ENCODE assay signal across 26 cellular contexts in the genomic region with DNA sequence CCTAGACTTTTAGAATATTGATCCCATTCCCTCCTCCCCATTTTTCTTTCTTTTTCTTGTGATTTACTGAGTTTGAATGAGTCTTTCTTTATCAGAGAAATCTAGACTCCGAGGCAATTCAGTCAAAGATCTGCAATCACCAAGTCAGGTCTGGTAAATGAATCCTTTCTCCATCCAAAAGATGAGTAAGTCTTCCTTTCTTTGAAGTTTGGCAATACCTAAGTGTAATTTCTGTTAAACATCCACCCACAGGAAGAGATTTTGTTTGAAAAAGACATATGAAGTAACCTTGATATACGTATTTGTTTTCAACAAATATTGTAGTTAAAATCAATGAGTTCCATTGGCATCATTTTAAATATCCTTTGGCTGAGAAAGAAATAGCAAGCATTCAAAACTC. TPM values are rescaled to one million over a fixed set of nuclear protein-coding genes. Genes with fewer than 3 reads are reported as not detected.
DNase-seq lines count a peak whose midpoint lies in the region; ATAC-seq and TF ChIP-seq lines count a peak whose summit lies in the region.
"Had no signal": no experiment of that assay in that cellular context is flagged by ENCODE, and none has a peak within 500 bp of the region (broad histone marks: within the 10 kb centered on the region; RNA-seq: fewer than 3 reads in every experiment).

No MANE protein-coding gene starts in this region.

- H3K9ac ChIP-seq in adipocyte (ENCODE audit: low read length), result no peak overlapping the region
- H3K9ac ChIP-seq: parathyroid adenoma had no signal

- H3K4me1 Mint-ChIP-seq in mesothelial cell of epicardium, result peaks cover 13% of the 10 kb centered on the region
- H3K4me1 Mint-ChIP-seq: activated B cell treated with CpG ODN at 0.5 μM for 24 hours; activated T-helper 17 cell treated with anti-CD3 and anti-CD28 coated beads, Interleukin-2, amount 50 U/mL, for 72 hours; stimulated activated naive CD8-positive, alpha-beta T cell treated with anti-CD3 and anti-CD28 coated beads, Interleukin-15, amount 100 ng/mL, for 72 hours had no signal

- no peaks in the 10 kb centered on the region for H3K27me3 ChIP-seq in adipocyte (replicated peaks; ENCODE audit: control insufficient read depth, insufficient read depth, low read length)
- H3K27me3 ChIP-seq: tibial artery had no signal

- no peaks in the 10 kb centered on the region for H3K36me3 Mint-ChIP-seq in mesothelial cell of epicardium
- H3K36me3 Mint-ChIP-seq: activated naive CD4-positive, alpha-beta T cell treated with anti-CD3 and anti-CD28 coated beads, Interleukin-2, amount 50 U/mL, for 72 hours had no signal

- no peak for ATAC-seq in HG02759 (IDR thresholded peaks at IDR 0.05; ENCODE audit: unreplicated experiment)
- ATAC-seq: activated naive CD4-positive, alpha-beta T cell treated with anti-CD3 and anti-CD28 coated beads, Interleukin-2, amount 50 U/mL, for 72 hours; activated T-helper 17 cell treated with anti-CD3 and anti-CD28 coated beads, Interleukin-2, amount 50 U/mL, for 72 hours; lower lobe of right lung; sciatic nerve; stimulated activated naive CD8-positive, alpha-beta T cell treated with anti-CD3 and anti-CD28 coated beads, Interleukin-15, amount 100 ng/mL, for 72 hours had no signal

- peaks cover 22% of the 10 kb centered on the region for H3K4me1 ChIP-seq in adipocyte (ENCODE audit: control insufficient read depth, insufficient read depth, low read length)
- H3K4me1 ChIP-seq: parathyroid adenoma had no signal

- no peak overlapping the region for H3K27ac Mint-ChIP-seq in mesothelial cell of epicardium
- H3K27ac Mint-ChIP-seq: activated B cell treated with CpG ODN at 0.5 μM for 24 hours; activated naive CD4-positive, alpha-beta T cell treated with anti-CD3 and anti-CD28 coated beads, Interleukin-2, amount 50 U/mL, for 72 hours; activated T-helper 17 cell treated with anti-CD3 and anti-CD28 coated beads, Interleukin-2, amount 50 U/mL, for 72 hours; HFFc6; stimulated activated naive CD8-positive, alpha-beta T cell treated with anti-CD3 and anti-CD28 coated beads, Interleukin-15, amount 100 ng/mL, for 72 hours had no signal

- H3K4me3 ChIP-seq in adipocyte (ENCODE audit: low read length) (peak overlapping the region; percentile 17), fibroblast of mammary gland (ENCODE audit: control insufficient read depth, low read depth, low read length) (no peak overlapping the region), skeletal muscle cell (ENCODE audit: low read depth, low read length) (no peak overlapping the region)
- H3K4me3 ChIP-seq: lower lobe of right lung, tibial artery had no signal

- no peaks in the 10 kb centered on the region for H3K36me3 ChIP-seq in adipocyte (ENCODE audit: control insufficient read depth, insufficient read depth, low read length, severe bottlenecking)
- H3K36me3 ChIP-seq: lower lobe of right lung, tibial artery had no signal

- no peaks in the 10 kb centered on the region for H3K9me3 ChIP-seq in adipocyte (ENCODE audit: control insufficient read depth, low read length)
- H3K9me3 ChIP-seq: lower lobe of right lung, tibial artery had no signal

- TF ChIP-seq CTCF in fibroblast of mammary gland (conservative IDR thresholded peaks at IDR 0.05; ENCODE audit: control insufficient read depth, insufficient read depth, low read depth, low read length), result no peak
- no peak for TF ChIP-seq CTCF in mesothelial cell of epicardium (IDR thresholded peaks at IDR 0.05; ENCODE audit: unreplicated experiment)

- H3K9me3 Mint-ChIP-seq in mesothelial cell of epicardium, result no peaks in the 10 kb centered on the region
- H3K9me3 Mint-ChIP-seq: activated B cell treated with CpG ODN at 0.5 μM for 24 hours; activated T-helper 17 cell treated with anti-CD3 and anti-CD28 coated beads, Interleukin-2, amount 50 U/mL, for 72 hours; HFFc6 had no signal

- DNase-seq in HT1080 (ENCODE audit: low read depth) (peak; percentile 63), adipocyte (ENCODE audit: low read depth) (no peak), fibroblast of mammary gland (ENCODE audit: low read depth) (peak; percentile 86), skeletal muscle cell (ENCODE audit: low read depth) (peak; percentile 41), Kasumi-1 (lab: John Stamatoyannopoulos, UW) (no peak), mesothelial cell of epicardium (ENCODE audit: low spot score in 2 of 2, unreplicated experiment in 2 of 2) (no peak)
- DNase-seq: activated B cell treated with CpG ODN at 0.5 μM for 24 hours; AML-193; effector memory CD4-positive, alpha-beta T cell; HFFc6; lower lobe of right lung; NCI-H187 treated with DMSO at 0.1 percent for 48 hours; NCI-H526 treated with DMSO at 0.1 percent for 48 hours; Right ventricle myocardium superior; stimulated activated naive CD8-positive, alpha-beta T cell treated with anti-CD3 and anti-CD28 coated beads, Interleukin-15, amount 100 ng/mL, for 72 hours; SW 1271; T1000; tibial artery had no signal

- H3K27me3 Mint-ChIP-seq in mesothelial cell of epicardium (ENCODE audit: low read depth), result peaks cover 13% of the 10 kb centered on the region

- no peak overlapping the region for H3K4me3 Mint-ChIP-seq in mesothelial cell of epicardium
- H3K4me3 Mint-ChIP-seq: activated B cell treated with CpG ODN at 0.5 μM for 24 hours; activated T-helper 17 cell treated with anti-CD3 and anti-CD28 coated beads, Interleukin-2, amount 50 U/mL, for 72 hours; HFFc6; stimulated activated naive CD8-positive, alpha-beta T cell treated with anti-CD3 and anti-CD28 coated beads, Interleukin-15, amount 100 ng/mL, for 72 hours had no signal

RNA-seq across cellular contexts. Expression of gene SLC39A12, which starts 58.3 kb away (rescaled TPM):
- total RNA-seq in HT1080 (2014; rRNA removed; shearing (Covaris generic)), result not detected in 2 replicates
- polyA plus RNA-seq in HT1080 (2015; cell fraction: cytosol; rRNA removed), result not detected in 2 replicates
- polyA plus RNA-seq in HT1080 (2015; cell fraction: nucleus; rRNA removed), result not detected in 2 replicates
- total RNA-seq in mesothelial cell of epicardium, result not detected in 3 replicates
- total RNA-seq: activated B cell treated with CpG ODN at 0.5 μM for 24 hours; activated naive CD4-positive, alpha-beta T cell treated with anti-CD3 and anti-CD28 coated beads, Interleukin-2, amount 50 U/mL, for 72 hours; activated T-helper 17 cell treated with anti-CD3 and anti-CD28 coated beads, Interleukin-2, amount 50 U/mL, for 72 hours; HFFc6; kidney epithelial cell; LHCN-M2; Right ventricle myocardium superior; sciatic nerve had no signal
- polyA plus RNA-seq: neural cell had no signal

Comparison
In these comparisons a context has a peak if more than half of its experiments do, and no peak if none do; other contexts are left out.
1. DNase-seq: peak in HT1080 (single experiment), fibroblast of mammary gland (single experiment) and skeletal muscle cell (single experiment); none in adipocyte (single experiment), Kasumi-1 (0 of 2) and mesothelial cell of epicardium (0 of 2).